1 cellular context compared by ENCODE assay signal in genomic region chr5:66959668-66960067, GRCh38.
TF ChIP-seq lines count a peak whose summit lies in the region.

No MANE protein-coding gene starts in this region.

TF ChIP-seq in WTC11, 78 proteins besides CTCF, POLR2A, EP300 and RAD21 (continued from another document):
- TF ChIP-seq AR (CRISPR knock-in tag; IDR thresholded peaks at IDR 0.05) (no peak), FOXK1 (CRISPR knock-in tag; IDR thresholded peaks at IDR 0.05) (no peak), NFE2L1 (CRISPR knock-in tag; IDR thresholded peaks at IDR 0.05) (no peak), STAT6 (CRISPR knock-in tag; conservative IDR thresholded peaks at IDR 0.05; ENCODE audit: low read depth) (no peak)
